8 cellular contexts compared by ENCODE assay signal in genomic region chr6:27893836-27894807, GRCh38. TPM values are rescaled to one million over a fixed set of nuclear protein-coding genes. Genes with fewer than 3 reads are reported as not detected.
DNase-seq lines count a peak whose midpoint lies in the region; ATAC-seq and TF ChIP-seq lines count a peak whose summit lies in the region.

No MANE protein-coding gene starts in this region.

- H3K9me3 ChIP-seq in adrenal gland (replicated peaks in 1 of 3) = no peaks in the 10 kb centered on the region
- H3K9me3 ChIP-seq in parathyroid adenoma (ENCODE audit: control insufficient read depth, low read length) = no peaks in the 10 kb centered on the region

- peak; percentile 92 for DNase-seq in GF-D8 (lab: John Stamatoyannopoulos, UW)
- DNase-seq in NCI-H1105 (lab: John Stamatoyannopoulos, UW) = peak; percentile 97
- DNase-seq in SKM-1 treated with dmso at 0.1 percent for 144 hours (lab: John Stamatoyannopoulos, UW; ENCODE audit: unreplicated experiment) = peak; percentile 62
- DNase-seq in adrenal gland = peak; percentile 90 to 97 (median 95)
- DNase-seq in cardiac septum (ENCODE audit: low spot score) = peak; percentile 92
- peak; percentile 88 for DNase-seq in ureter (ENCODE audit: low spot score)

- H3K4me3 ChIP-seq in adrenal gland = peak overlapping the region in 3 of 4 donors; percentile 49 to 75 (median 60)
- H3K4me3 ChIP-seq in parathyroid adenoma (ENCODE audit: low read depth, low read length) = peak overlapping the region; percentile 80

- H3K27me3 ChIP-seq in adrenal gland (no peaks in the 10 kb centered on the region), parathyroid adenoma (ENCODE audit: control insufficient read depth, insufficient read depth, low read length) (no peaks in the 10 kb centered on the region)

- no peak for ATAC-seq in HG03159 (IDR thresholded peaks at IDR 0.05; ENCODE audit: unreplicated experiment)

- TF ChIP-seq POLR2A in adrenal gland (IDR thresholded peaks at IDR 0.05) = peak in 1 of 2 donors; percentile 58

- H3K9ac ChIP-seq in parathyroid adenoma = no peak overlapping the region

- WGBS in adrenal gland, 4 donors = 0 to 1% (median 1%) methylated on average over 39 to 48 of the region's 48 CpGs

- H3K4me1 ChIP-seq in adrenal gland (replicated peaks in 1 of 2) (peaks cover 7 to 9% of the 10 kb centered on the region in 2 donors), parathyroid adenoma (no peaks in the 10 kb centered on the region)

- peak overlapping the region; percentile 77 for H3K4me2 ChIP-seq in parathyroid adenoma (ENCODE audit: low read length)

- peak overlapping the region; percentile 69 to 94 (median 87) for H3K27ac ChIP-seq in adrenal gland
- H3K27ac ChIP-seq in parathyroid adenoma = peak overlapping the region; percentile 76

- no peaks in the 10 kb centered on the region for H3K36me3 ChIP-seq in adrenal gland (replicated peaks in 1 of 2)
- H3K36me3 ChIP-seq in parathyroid adenoma (ENCODE audit: control insufficient read depth, insufficient read depth, low read length) = no peaks in the 10 kb centered on the region

- no peaks in the 10 kb centered on the region for H3K79me2 ChIP-seq in parathyroid adenoma

- intact Hi-C loops in adrenal gland (cut with DNase I) (loop anchor here (10.0 kb wide), 2 partner anchors 379 to 709 kb away; no protein-coding TSS in a partner anchor), cardiac septum (cut with DNase I) (loop anchor here (2.0 to 5.0 kb wide), 3 partner anchors 21 to 717 kb away; a partner anchor contains a TSS)

- H2AFZ ChIP-seq in parathyroid adenoma = peak overlapping the region; percentile 84

- no peak for TF ChIP-seq CTCF in adrenal gland (IDR thresholded peaks at IDR 0.05)
- no peak for TF ChIP-seq CTCF in parathyroid adenoma (IDR thresholded peaks at IDR 0.05)

RNA-seq across cellular contexts. Expression of gene OR2B2, which starts 18.1 kb away (rescaled TPM):
- total RNA-seq in adrenal gland (not detected), cardiac septum (not detected), ureter (not detected)
- polyA plus RNA-seq in adrenal gland = not detected
